1 cellular context compared by ENCODE assay signal in genomic region chr4:151768835-151769234, GRCh38.
TF ChIP-seq lines count a peak whose summit lies in the region.

No MANE protein-coding gene starts in this region.

TF ChIP-seq in H1, 55 proteins besides CTCF, POLR2A, EP300 and RAD21:
- TF ChIP-seq TBP (IDR thresholded peaks at IDR 0.05; ENCODE audit: low read depth, low read length) (no peak), RBBP5 (IDR thresholded peaks at IDR 0.05; ENCODE audit: borderline replicate concordance, low read depth, low read length) (no peak), ASH2L (IDR thresholded peaks at IDR 0.05; ENCODE audit: low read length) (no peak), BCL11A (IDR thresholded peaks at IDR 0.05; ENCODE audit: low read depth in 2 of 2, low read length in 2 of 2) (no peak), CHD7 (IDR thresholded peaks at IDR 0.05; ENCODE audit: insufficient replicate concordance, low read length) (no peak), TEAD4 (IDR thresholded peaks at IDR 0.05; ENCODE audit: low read depth, low read length) (no peak), RFX5 (IDR thresholded peaks at IDR 0.05; ENCODE audit: borderline replicate concordance, low read depth, low read length) (no peak)
